ENCODE assay signal across 10 cellular contexts in the genomic region with DNA sequence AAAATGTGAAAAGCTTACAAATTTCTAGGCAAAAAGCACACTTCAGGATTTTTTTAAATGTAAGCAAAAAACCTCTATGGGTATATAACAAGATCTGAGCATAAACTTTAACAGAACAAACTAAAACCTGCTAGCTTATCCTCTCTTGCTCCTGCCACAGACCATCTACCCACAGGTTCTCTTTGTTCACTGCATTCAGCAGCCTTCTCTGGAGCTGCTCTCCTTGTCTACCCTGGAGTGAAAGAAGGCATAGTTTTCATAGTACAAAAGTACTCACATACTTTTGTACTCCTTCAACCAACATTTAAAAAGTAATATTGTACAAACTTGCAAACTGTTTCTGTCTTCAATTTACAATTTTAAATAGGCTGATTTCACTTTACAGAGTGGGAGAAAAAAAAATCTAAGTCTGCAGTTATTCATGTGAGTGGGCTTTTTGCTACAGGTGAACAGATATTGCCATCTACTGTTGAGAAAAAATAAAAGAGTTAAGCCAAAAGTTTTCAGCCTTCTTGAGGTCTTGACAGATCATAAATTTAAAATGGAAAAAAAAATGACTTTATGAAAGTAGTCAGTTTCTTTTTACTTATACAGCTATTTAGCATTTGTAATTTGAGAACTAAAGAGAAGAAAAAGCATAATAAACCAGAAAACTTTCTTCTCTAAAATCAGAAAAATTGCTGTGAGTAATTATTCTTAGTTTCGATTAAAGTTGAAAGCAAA. TPM values are rescaled to one million over a fixed set of nuclear protein-coding genes. Genes with fewer than 3 reads are reported as not detected.
A peak's percentile ranks its signal among the peaks of the same experiment; 100 is the strongest.
DNase-seq lines count a peak whose midpoint lies in the region; ATAC-seq and TF ChIP-seq lines count a peak whose summit lies in the region.
"Had no signal": no experiment of that assay in that cellular context is flagged by ENCODE, and none has a peak within 500 bp of the region (broad histone marks: within the 10 kb centered on the region; RNA-seq: fewer than 3 reads in every experiment).

No MANE protein-coding gene starts in this region.

- peak; percentile 92 for TF ChIP-seq CTCF in Loucy (conservative IDR thresholded peaks at IDR 0.05; ENCODE audit: low read length)
- TF ChIP-seq CTCF in brain (conservative IDR thresholded peaks at IDR 0.05), result peak; percentile 65 to 75
- TF ChIP-seq CTCF in neural crest cell (conservative IDR thresholded peaks at IDR 0.05), result peak; percentile 64

- no peak overlapping the region for H3K4me3 Mint-ChIP-seq in brain
- H3K4me3 Mint-ChIP-seq in neural crest cell, result no peak overlapping the region

- H3K9me3 Mint-ChIP-seq in brain, result no peaks in the 10 kb centered on the region
- no peaks in the 10 kb centered on the region for H3K9me3 Mint-ChIP-seq in neural crest cell
- H3K9me3 Mint-ChIP-seq: activated T-helper 2 cell treated with anti-CD3 and anti-CD28 coated beads, Interferon-gamma antibody, Interleukin-2, Interleukin-4, amounts not matched to agents 10 μg/mL and 5 μg/mL and 100 μg/mL, durations not matched to agents 14 hours and 24 hours and 36 hours had no signal

- ATAC-seq in GM21447 (IDR thresholded peaks at IDR 0.05; ENCODE audit: unreplicated experiment), result no peak

- no peak overlapping the region for H3K27ac Mint-ChIP-seq in brain
- no peak overlapping the region for H3K27ac Mint-ChIP-seq in neural crest cell (ENCODE audit: unreplicated experiment)
- H3K27ac Mint-ChIP-seq: activated T-helper 2 cell treated with anti-CD3 and anti-CD28 coated beads, Interferon-gamma antibody, Interleukin-2, Interleukin-4, amounts not matched to agents 10 μg/mL and 5 μg/mL and 100 μg/mL, durations not matched to agents 14 hours and 24 hours and 36 hours had no signal

- no peaks in the 10 kb centered on the region for H3K36me3 ChIP-seq in Loucy (ENCODE audit: insufficient read depth, low read length)

- no peaks in the 10 kb centered on the region for H3K27me3 ChIP-seq in Loucy (ENCODE audit: insufficient read depth, low read length, poor library complexity, severe bottlenecking)

- H4K20me1 ChIP-seq in Loucy (ENCODE audit: insufficient read depth, low read length, poor library complexity, severe bottlenecking), result no peaks in the 10 kb centered on the region

- no peaks in the 10 kb centered on the region for H3K36me3 Mint-ChIP-seq in brain
- no peaks in the 10 kb centered on the region for H3K36me3 Mint-ChIP-seq in neural crest cell (ENCODE audit: low read depth)

- H3K4me3 ChIP-seq in Loucy (ENCODE audit: low read length, poor library complexity, severe bottlenecking), result no peak overlapping the region

- H3K9ac ChIP-seq in Loucy (ENCODE audit: low read depth, low read length, poor library complexity, severe bottlenecking), result no peak overlapping the region

- H3K9me3 ChIP-seq in Loucy (ENCODE audit: insufficient read depth, low read depth, low read length), result no peaks in the 10 kb centered on the region

- 0 out of 2 replicates have a peak overlapping the region, but pooled peaks have one; percentile 9 for H2AFZ ChIP-seq in Loucy (ENCODE audit: low read length)

- H3K27me3 Mint-ChIP-seq in brain (peaks cover 13% of the 10 kb centered on the region), neural crest cell (ENCODE audit: low read depth) (peaks cover 22% of the 10 kb centered on the region)

- no peaks in the 10 kb centered on the region for H3K9me2 ChIP-seq in Loucy (replicated peaks; ENCODE audit: low read depth, low read length)

- DNase-seq in EH (ENCODE audit: low read depth) (peak; percentile 6), neural crest cell (ENCODE audit: low read depth, low spot score) (no peak), occipital lobe (lab: John Stamatoyannopoulos, UW) (no peak), middle frontal gyrus (ENCODE audit: extremely low spot score, low spot score) (no peak)
- no peak for DNase-seq in stimulated activated CD4-positive, alpha-beta T cell treated with anti-CD3 and anti-CD28 coated beads, Interleukin-1b, Interleukin-23, amount 100 ng/mL, for 48 hours
- DNase-seq: NCI-H345 had no signal

- peaks cover 5% of the 10 kb centered on the region for H3K4me1 Mint-ChIP-seq in brain
- H3K4me1 Mint-ChIP-seq in neural crest cell, result peaks cover 5% of the 10 kb centered on the region

- H3K4me2 ChIP-seq in Loucy (ENCODE audit: low read depth, low read length, poor library complexity, severe bottlenecking), result peak overlapping the region; percentile 18

- no peaks in the 10 kb centered on the region for H3F3A ChIP-seq in Loucy (ENCODE audit: low read depth)

- no peaks in the 10 kb centered on the region for H3K79me2 ChIP-seq in Loucy (ENCODE audit: insufficient read depth, low read length)

- peaks cover 6% of the 10 kb centered on the region for H3K4me1 ChIP-seq in Loucy (ENCODE audit: insufficient read depth, low read length, poor library complexity, severe bottlenecking)

RNA-seq across cellular contexts. Expression of gene TERC, which starts 20.4 kb away (rescaled TPM):
- not detected for polyA plus RNA-seq in brain (ENCODE audit: insufficient read depth, low read depth, low replicate concordance)
- 16.2 and 19.5 TPM in 2 replicates for total RNA-seq in neural crest cell
- total RNA-seq in occipital lobe, result 102 TPM

RNA-seq across cellular contexts. Expression of gene ACTRT3, which starts 24.9 kb away (rescaled TPM):
- polyA plus RNA-seq in brain (ENCODE audit: insufficient read depth, low read depth, low replicate concordance), result 0.37 TPM
- total RNA-seq in neural crest cell, result 1.5 TPM in 2 replicates
- total RNA-seq in occipital lobe, result 3.3 TPM

RNA-seq across cellular contexts. Expression of gene MYNN, which starts 28.7 kb away (rescaled TPM):
- 2.9 TPM for polyA plus RNA-seq in brain (ENCODE audit: insufficient read depth, low read depth, low replicate concordance)
- total RNA-seq in neural crest cell (15.0 and 15.7 TPM in 2 replicates), occipital lobe (42.9 TPM)
